Comparison of ENCODE assay signal across 21 cellular contexts in the genomic region with DNA sequence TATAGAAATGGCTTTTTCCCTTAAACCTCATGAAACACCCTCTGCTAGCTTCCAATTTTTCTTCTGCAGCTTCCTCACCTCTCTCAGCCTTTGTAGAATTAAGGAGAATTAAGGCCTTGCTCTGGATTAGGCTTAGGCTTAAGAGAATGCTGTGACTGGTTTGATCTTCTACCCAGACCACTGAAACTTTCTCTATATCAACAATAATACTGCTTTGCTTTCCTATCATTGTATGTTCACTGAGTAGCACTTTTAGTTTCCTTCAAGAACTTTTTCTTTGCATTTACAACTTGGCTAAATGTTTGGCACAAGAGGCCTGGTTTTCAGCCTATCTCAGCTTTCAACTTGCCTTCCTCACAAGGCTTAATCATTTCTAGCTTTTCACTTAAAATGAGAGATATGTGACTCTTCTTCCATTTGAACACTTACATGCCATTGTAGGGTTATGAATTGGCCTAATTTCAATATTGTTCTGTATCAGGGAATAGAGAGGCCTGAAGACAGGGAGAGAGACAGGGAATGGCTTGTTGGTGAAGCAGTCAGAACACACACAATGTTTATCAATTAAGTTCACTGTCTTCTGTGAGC.
"Had no signal": no experiment of that assay in that cellular context is flagged by ENCODE, and none has a peak within 500 bp of the region (broad histone marks: within the 10 kb centered on the region; RNA-seq: fewer than 3 reads in every experiment).

No MANE protein-coding gene starts in this region.

- H3K27ac ChIP-seq: adrenal gland, ascending aorta, foreskin keratinocyte, pancreas, psoas muscle, thyroid gland, upper lobe of right lung had no signal

- H3K4me1 Mint-ChIP-seq: activated naive CD4-positive, alpha-beta T cell treated with anti-CD3 and anti-CD28 coated beads, Interleukin-2, amount 50 U/mL, for 24 hours had no signal

- H3K4me3 ChIP-seq: adrenal gland, ascending aorta, pancreas, psoas muscle, thyroid gland, upper lobe of right lung had no signal

- H3K27me3 ChIP-seq: adrenal gland, ascending aorta, foreskin keratinocyte, pancreas, thyroid gland, upper lobe of right lung had no signal

- H3K9me3 Mint-ChIP-seq: activated B cell treated with CpG ODN at 0.5 μM for 24 hours; activated naive CD4-positive, alpha-beta T cell treated with anti-CD3 and anti-CD28 coated beads, Interleukin-2, amount 50 U/mL, for 24 hours; natural killer cell treated with Interleukin-12 subunit alpha and Interleukin-12 subunit beta and Interleukin-15 and Interleukin-18, amount 100 ng/mL, for 72 hours; stimulated activated naive CD8-positive, alpha-beta T cell treated with anti-CD3 and anti-CD28 coated beads, Interleukin-15, Interleukin-2, amounts not matched to agents 100 ng/mL and 50 ng/mL, for 24 hours had no signal

- H3K4me1 ChIP-seq: adrenal gland, ascending aorta, pancreas, psoas muscle, thyroid gland, upper lobe of right lung had no signal

- H3K27ac Mint-ChIP-seq: activated CD4-positive, alpha-beta memory T cell treated with anti-CD3 and anti-CD28 coated beads for 36 hours; activated naive CD4-positive, alpha-beta T cell treated with anti-CD3 and anti-CD28 coated beads, Interleukin-2, amount 50 U/mL, for 24 hours; natural killer cell treated with Interleukin-12 subunit alpha and Interleukin-12 subunit beta and Interleukin-15 and Interleukin-18, amount 100 ng/mL, for 72 hours; stimulated activated naive CD8-positive, alpha-beta T cell treated with anti-CD3 and anti-CD28 coated beads, Interleukin-15, Interleukin-2, amounts not matched to agents 100 ng/mL and 50 ng/mL, for 24 hours; T-helper 17 cell had no signal

- H3K9me3 ChIP-seq: adrenal gland, pancreas, thyroid gland, upper lobe of right lung had no signal

- H3K36me3 ChIP-seq: adrenal gland, ascending aorta, pancreas, thyroid gland, upper lobe of right lung had no signal

- ATAC-seq: foreskin keratinocyte; left ventricle myocardium superior; natural killer cell treated with Interleukin-12 subunit alpha and Interleukin-12 subunit beta and Interleukin-15 and Interleukin-18, amount 100 ng/mL, for 72 hours; pancreas; psoas muscle; right cardiac atrium; T-helper 17 cell; upper lobe of right lung had no signal

- H3K4me3 Mint-ChIP-seq: activated B cell treated with CpG ODN at 0.5 μM for 24 hours; activated CD4-positive, alpha-beta memory T cell treated with anti-CD3 and anti-CD28 coated beads for 36 hours; activated naive CD4-positive, alpha-beta T cell treated with anti-CD3 and anti-CD28 coated beads, Interleukin-2, amount 50 U/mL, for 24 hours; central memory CD8-positive, alpha-beta T cell; natural killer cell treated with Interleukin-12 subunit alpha and Interleukin-12 subunit beta and Interleukin-15 and Interleukin-18, amount 100 ng/mL, for 72 hours; stimulated activated naive CD8-positive, alpha-beta T cell treated with anti-CD3 and anti-CD28 coated beads, Interleukin-15, Interleukin-2, amounts not matched to agents 100 ng/mL and 50 ng/mL, for 24 hours; T-helper 17 cell had no signal

- H3K27me3 Mint-ChIP-seq: activated B cell treated with CpG ODN at 0.5 μM for 24 hours; activated CD4-positive, alpha-beta memory T cell treated with anti-CD3 and anti-CD28 coated beads for 36 hours; activated naive CD4-positive, alpha-beta T cell treated with anti-CD3 and anti-CD28 coated beads, Interleukin-2, amount 50 U/mL, for 24 hours; central memory CD8-positive, alpha-beta T cell; natural killer cell treated with Interleukin-12 subunit alpha and Interleukin-12 subunit beta and Interleukin-15 and Interleukin-18, amount 100 ng/mL, for 72 hours; stimulated activated naive CD8-positive, alpha-beta T cell treated with anti-CD3 and anti-CD28 coated beads, Interleukin-15, Interleukin-2, amounts not matched to agents 100 ng/mL and 50 ng/mL, for 24 hours; T-helper 17 cell had no signal

- DNase-seq: activated B cell treated with CpG ODN at 0.5 μM for 24 hours; activated CD4-positive, alpha-beta memory T cell treated with anti-CD3 and anti-CD28 coated beads for 36 hours; activated CD4-positive, alpha-beta T cell treated with anti-CD3 and anti-CD28 coated beads for 4 hours; activated gamma-delta T cell treated with Interleukin-2 at 50 U/mL for 16 hours; adrenal gland; effector memory CD4-positive, alpha-beta T cell; foreskin keratinocyte; left ventricle myocardium superior; pancreas; psoas muscle; right cardiac atrium; stimulated activated CD4-positive, alpha-beta T cell treated with anti-CD3 and anti-CD28 coated beads, Interleukin-4, amount 100 ng/mL, for 24 hours; substantia nigra; T-helper 17 cell; thyroid gland; upper lobe of right lung had no signal

- FAIRE-seq: pancreas had no signal
